8 cellular contexts compared by ENCODE assay signal in genomic region chr5:141172381-141173204, GRCh38. TPM values are rescaled to one million over a fixed set of nuclear protein-coding genes. Genes with fewer than 3 reads are reported as not detected.
DNase-seq lines count a peak whose midpoint lies in the region; ATAC-seq and TF ChIP-seq lines count a peak whose summit lies in the region.

Gene PCDHB7 (plus strand): TSS chr5:141172644. CDS start chr5:141172836, 192 bp downstream.

- no peak within 1 kb of the TSS for H3K4me3 ChIP-seq in AG09309 (ENCODE audit: control insufficient read depth, low read depth, low read length)
- H3K4me3 ChIP-seq in tibial artery, result peak within 1 kb of the TSS; percentile 27 to 33

- intact Hi-C loops in tibial artery (cut with DNase I; ENCODE audit: low total_unique reads), result no loop called here

- peaks cover 0 to 57% (median 39%) of the 10 kb centered on the region in 3 donors for H3K9me3 ChIP-seq in tibial artery

- peaks cover 3 to 4% of the 10 kb centered on the region in 2 donors for H3K27me3 ChIP-seq in tibial artery

- H3K36me3 ChIP-seq in tibial artery, result peaks cover 0 to 13% (median 12%) of the 10 kb centered on the region in 3 donors

- no peaks in the 10 kb centered on the region for H3K4me1 ChIP-seq in tibial artery

- no peak for ATAC-seq in HG03280 (IDR thresholded peaks at IDR 0.05; ENCODE audit: unreplicated experiment)
- no peak for ATAC-seq in HG03097 (IDR thresholded peaks at IDR 0.05; ENCODE audit: low FRiP score, unreplicated experiment)
- no peak for ATAC-seq in HG03520 (IDR thresholded peaks at IDR 0.05; ENCODE audit: unreplicated experiment)

- no peak for DNase-seq in AG09309 (ENCODE audit: low read depth)
- DNase-seq in SK-N-DZ (ENCODE audit: low spot score), result peak; percentile 45
- DNase-seq in glomerular visceral epithelial cell (ENCODE audit: extremely low spot score), result peak; percentile 37
- DNase-seq in tibial artery, result no peak

- H3K27ac ChIP-seq in tibial artery, result no peak within 1 kb of the TSS

- peak; percentile 67 for TF ChIP-seq CTCF in AG09309 (IDR thresholded peaks at IDR 0.05; ENCODE audit: control insufficient read depth, insufficient read depth, low read depth, low read length, missing control alignments)
- peak; percentile 40 for TF ChIP-seq CTCF in GM12873 (IDR thresholded peaks at IDR 0.05; ENCODE audit: insufficient read depth, low read depth, low read length, missing control alignments)
- peak; percentile 31 to 34 for TF ChIP-seq CTCF in tibial artery (IDR thresholded peaks at IDR 0.05)

RNA-seq across cellular contexts. Expression of gene PCDHB7, which starts in this region (rescaled TPM):
- 0.32 and 0.58 TPM in 2 replicates for polyA plus RNA-seq in SK-N-DZ (2014; cell fraction: cytosol; rRNA removed)
- polyA plus RNA-seq in SK-N-DZ (2014; cell fraction: nucleus; rRNA removed), result 0.67 and 0.91 TPM in 2 replicates

Comparison
In these comparisons a context has a peak if more than half of its experiments do, and no peak if none do; other contexts are left out.
1. DNase-seq: peak in SK-N-DZ (single experiment) and glomerular visceral epithelial cell (single experiment); none in AG09309 (single experiment) and tibial artery (0 of 2).
2. Peak in every context shown above with its lines, with median percentiles within 50 percentile points of each other: CTCF ChIP-seq.